ENCODE assay signal across 4 cellular contexts in genomic region chr11:130438401-130439159, GRCh38. TPM values are rescaled to one million over a fixed set of nuclear protein-coding genes. Genes with fewer than 3 reads are reported as not detected.
"Had no signal": no experiment of that assay in that cellular context is flagged by ENCODE, and none has a peak within 500 bp of the region (broad histone marks: within the 10 kb centered on the region; RNA-seq: fewer than 3 reads in every experiment).

No MANE protein-coding gene starts in this region.

RNA-seq across cellular contexts. Expression of gene ADAMTS15, which starts 9.9 kb away (rescaled TPM):
- total RNA-seq: activated naive CD4-positive, alpha-beta T cell treated with anti-CD3 and anti-CD28 coated beads, Interleukin-2, amount 50 U/mL, for 72 hours had no signal
- polyA plus RNA-seq: naive thymus-derived CD8-positive, alpha-beta T cell had no signal

RNA-seq across cellular contexts. Expression of gene ADAMTS8, which starts 10.2 kb away (rescaled TPM):
- total RNA-seq: activated naive CD4-positive, alpha-beta T cell treated with anti-CD3 and anti-CD28 coated beads, Interleukin-2, amount 50 U/mL, for 72 hours; dermis microvascular lymphatic vessel endothelial cell; foreskin keratinocyte; naive thymus-derived CD8-positive, alpha-beta T cell had no signal
- polyA plus RNA-seq: foreskin keratinocyte; naive thymus-derived CD8-positive, alpha-beta T cell had no signal
